Comparison of ENCODE assay signal across 13 cellular contexts in the genomic region with DNA sequence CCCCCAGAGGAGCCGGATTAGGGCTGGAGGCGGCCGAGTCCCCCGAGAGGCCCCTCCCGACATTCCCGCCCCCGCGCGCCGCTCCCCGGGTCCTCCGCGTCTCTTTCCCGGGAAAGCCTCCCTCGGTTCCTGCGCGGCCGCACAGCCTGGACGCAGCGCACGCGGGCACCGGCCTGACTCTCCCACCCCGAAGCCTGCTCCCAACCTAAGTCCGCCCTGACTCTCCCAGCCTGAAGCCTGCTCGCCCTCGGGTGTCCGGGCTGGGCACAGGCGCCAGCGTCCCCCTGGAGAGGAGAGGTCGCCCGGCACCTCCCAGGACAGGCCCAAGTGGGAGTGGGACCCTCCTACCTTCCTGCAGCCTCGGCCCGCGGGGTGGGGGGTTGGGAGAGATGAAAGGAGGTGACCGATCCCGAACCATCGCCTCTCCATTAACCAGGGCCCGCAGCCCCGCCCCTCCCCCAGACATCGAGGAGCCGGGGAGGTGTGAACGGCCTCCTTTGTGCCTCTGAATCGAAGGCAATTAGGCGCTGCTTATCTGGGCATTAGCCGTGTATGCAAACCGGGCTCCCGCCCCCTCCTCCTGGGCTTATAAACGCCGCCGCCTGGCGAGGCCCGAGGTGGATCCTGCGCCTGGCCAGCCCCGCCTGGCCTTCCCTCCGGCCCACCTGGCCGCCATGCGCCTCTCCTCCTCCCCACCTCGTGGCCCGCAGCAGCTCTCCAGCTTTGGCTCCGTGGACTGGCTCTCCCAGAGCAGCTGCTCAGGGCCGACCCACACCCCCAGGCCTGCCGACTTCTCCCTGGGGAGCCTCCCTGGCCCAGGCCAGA. TPM values are rescaled to one million over a fixed set of nuclear protein-coding genes. Genes with fewer than 3 reads are reported as not detected.
DNase-seq lines count a peak whose midpoint lies in the region; ATAC-seq and TF ChIP-seq lines count a peak whose summit lies in the region.
"Had no signal": no experiment of that assay in that cellular context is flagged by ENCODE, and none has a peak within 500 bp of the region (broad histone marks: within the 10 kb centered on the region; RNA-seq: fewer than 3 reads in every experiment).

Gene VENTX (plus strand): TSS at position 615 of the 825 bp plus-strand sequence. CDS start 60 bp downstream, at position 675.

- H4K91ac ChIP-seq in neuronal stem cell (ENCODE audit: low read depth, low read length, poor library complexity), result no peak within 1 kb of the TSS

- no peak within 1 kb of the TSS for H4K8ac ChIP-seq in neuronal stem cell (ENCODE audit: low read depth, low read length)

- peak within 1 kb of the TSS; percentile 56 for H2AFZ ChIP-seq in neuronal stem cell (ENCODE audit: low read length)

- no peaks in the 10 kb centered on the region for H3K9me3 ChIP-seq in BLaER1
- H3K9me3 ChIP-seq in neuronal stem cell (replicated peaks in 1 of 2; ENCODE audit: control insufficient read depth in 2 of 2, insufficient read depth in 1 of 2, low read depth in 1 of 2, low read length in 2 of 2), result no peaks in the 10 kb centered on the region
- H3K9me3 ChIP-seq: prostate gland had no signal

- H3K4me3 ChIP-seq in BLaER1 (0 out of 2 replicates have a peak within 1 kb of the TSS, but pooled peaks have one; percentile 25), neuronal stem cell (ENCODE audit: low read length in 2 of 2) (peak within 1 kb of the TSS in 1 of 2 donors; percentile 70)

- H3K4ac ChIP-seq in neuronal stem cell (ENCODE audit: low read length), result peak within 1 kb of the TSS; percentile 84

- peak within 1 kb of the TSS; percentile 96 for H3K23ac ChIP-seq in neuronal stem cell (ENCODE audit: low read depth, low read length, poor library complexity)

- H2BK15ac ChIP-seq in neuronal stem cell (ENCODE audit: low read length), result peak within 1 kb of the TSS; percentile 98

- H3K14ac ChIP-seq in neuronal stem cell (ENCODE audit: low read length), result peak within 1 kb of the TSS; percentile 94

- H2AK5ac ChIP-seq in neuronal stem cell (ENCODE audit: low read depth, low read length), result peak within 1 kb of the TSS; percentile 88

- ATAC-seq in GM21717 (IDR thresholded peaks at IDR 0.05; ENCODE audit: unreplicated experiment), result no peak
- ATAC-seq in HG03571 (IDR thresholded peaks at IDR 0.05; ENCODE audit: unreplicated experiment), result no peak
- no peak for ATAC-seq in HG02981 (IDR thresholded peaks at IDR 0.05; ENCODE audit: unreplicated experiment)
- no peak for ATAC-seq in GM18858 (IDR thresholded peaks at IDR 0.05; ENCODE audit: unreplicated experiment)

- H3K27me3 ChIP-seq in BLaER1 (peaks cover 87% of the 10 kb centered on the region), neuronal stem cell (ENCODE audit: control insufficient read depth in 3 of 3, insufficient read depth in 3 of 3, low read depth in 1 of 3, low read length in 3 of 3) (peaks cover 17 to 93% (median 66%) of the 10 kb centered on the region in 3 experiments)

- H2BK5ac ChIP-seq in neuronal stem cell (ENCODE audit: low read length), result peak within 1 kb of the TSS; percentile 75

- H4K20me1 ChIP-seq in BLaER1, result peaks cover 37% of the 10 kb centered on the region

- H3K4me1 ChIP-seq in BLaER1 (peaks cover 60% of the 10 kb centered on the region), neuronal stem cell (ENCODE audit: control insufficient read depth in 2 of 2, insufficient read depth in 1 of 2, low read depth in 1 of 2, low read length in 2 of 2) (peaks cover 3 to 17% of the 10 kb centered on the region in 2 donors)

- peak within 1 kb of the TSS; percentile 87 for H2BK120ac ChIP-seq in neuronal stem cell (ENCODE audit: low read depth, low read length)

- no peak within 1 kb of the TSS for H3K27ac ChIP-seq in BLaER1
- no peak within 1 kb of the TSS for H3K27ac ChIP-seq in neuronal stem cell (replicated peaks; ENCODE audit: low read length)
- H3K27ac ChIP-seq: prostate gland had no signal

- H3K36me3 ChIP-seq in BLaER1 (no peaks in the 10 kb centered on the region), neuronal stem cell (replicated peaks in 1 of 2; ENCODE audit: control insufficient read depth in 2 of 2, insufficient read depth in 2 of 2, low read length in 2 of 2) (no peaks in the 10 kb centered on the region)
- H3K36me3 ChIP-seq: prostate gland had no signal

- peak within 1 kb of the TSS; percentile 96 for H3K18ac ChIP-seq in neuronal stem cell (ENCODE audit: low read length)

- no peaks in the 10 kb centered on the region for H3K79me1 ChIP-seq in neuronal stem cell (ENCODE audit: low read depth, low read length)

- TF ChIP-seq POLR2A in erythroblast (IDR thresholded peaks at IDR 0.05; ENCODE audit: low read length), result no peak

- peak within 1 kb of the TSS; percentile 46 for H2BK12ac ChIP-seq in neuronal stem cell (ENCODE audit: low read length)

- DNase-seq in NCI-H1048 (lab: John Stamatoyannopoulos, UW), result peak; percentile 16
- peak; percentile 34 to 50 for DNase-seq in erythroblast (lab: John Stamatoyannopoulos, UW)
- no peak for DNase-seq in neuronal stem cell (ENCODE audit: low spot score)
- DNase-seq: activated CD4-positive, alpha-beta T cell treated with anti-CD3 and anti-CD28 coated beads, Interleukin-2, amount 50 U/mL, for 1 hour; Calu3; NCI-H2171; SHP77 had no signal

- H3K4me2 ChIP-seq in BLaER1 (peak within 1 kb of the TSS; percentile 40), neuronal stem cell (ENCODE audit: insufficient read depth, low read length, poor library complexity, severe bottlenecking) (peak within 1 kb of the TSS; percentile 83)

- H3K9ac ChIP-seq in BLaER1 (no peak within 1 kb of the TSS), neuronal stem cell (ENCODE audit: low read depth, low read length, poor library complexity) (peak within 1 kb of the TSS; percentile 78)

- no CpG with 5 or more reads among the region's 63 CpGs for WGBS in neuronal stem cell (ENCODE audit: extremely low coverage in 2 of 2, insufficient read length in 2 of 2, insufficient replicate concordance in 1 of 2), 2 donors

RNA-seq across cellular contexts. Expression of gene VENTX, which starts in this region (rescaled TPM):
- polyA plus RNA-seq in neuronal stem cell (2013, experiment 1 of 2), result 0.42 TPM
- 0.35 TPM for polyA plus RNA-seq in neuronal stem cell (2013, experiment 2 of 2)
